8 cellular contexts compared by ENCODE assay signal in genomic region chr4:165874072-165874798, GRCh38.
DNase-seq lines count a peak whose midpoint lies in the region; ATAC-seq lines count a peak whose summit lies in the region.

No MANE protein-coding gene starts in this region.

- H3K4me3 Mint-ChIP-seq in stimulated activated naive CD8-positive, alpha-beta T cell treated with anti-CD3 and anti-CD28 coated beads, Interleukin-15, amount 100 ng/mL, for 72 hours = peak overlapping the region; percentile 45 to 55
- peak overlapping the region in 1 of 2 donors; percentile 66 for H3K4me3 Mint-ChIP-seq in stimulated activated naive B cell treated with anti-CD40 and anti-IgM and Interleukin-4, amounts not matched to agents 10 μg/mL and 1 μg/mL and 100 μg/mL, for 72 hours

- ATAC-seq in stimulated activated naive CD8-positive, alpha-beta T cell treated with anti-CD3 and anti-CD28 coated beads, Interleukin-15, amount 100 ng/mL, for 72 hours = no peak
- ATAC-seq in stimulated activated naive CD8-positive, alpha-beta T cell treated with anti-CD3 and anti-CD28 coated beads, Interleukin-15, Interleukin-2, amounts not matched to agents 100 U/mL and 50 U/mL, for 24 hours = no peak
- ATAC-seq in GM21786 (IDR thresholded peaks at IDR 0.05; ENCODE audit: unreplicated experiment) = no peak
- no peak for ATAC-seq in stimulated activated naive B cell treated with anti-CD40 and anti-IgM and Interleukin-4, amounts not matched to agents 10 μg/mL and 1 μg/mL and 100 μg/mL, for 72 hours (replicated peaks)
- no peak for ATAC-seq in HG02852 (IDR thresholded peaks at IDR 0.05; ENCODE audit: unreplicated experiment)

- DNase-seq in stimulated activated naive CD8-positive, alpha-beta T cell treated with anti-CD3 and anti-CD28 coated beads, Interleukin-15, amount 100 ng/mL, for 72 hours = no peak
- no peak for DNase-seq in stimulated activated naive CD8-positive, alpha-beta T cell treated with anti-CD3 and anti-CD28 coated beads, Interleukin-15, Interleukin-2, amounts not matched to agents 100 U/mL and 50 U/mL, for 24 hours
- no peak for DNase-seq in SIG-M5 (lab: John Stamatoyannopoulos, UW)
- DNase-seq in stimulated activated naive B cell treated with anti-CD40 and anti-IgM and Interleukin-4, amounts not matched to agents 10 μg/mL and 1 μg/mL and 100 μg/mL, for 72 hours = no peak

- H3K36me3 Mint-ChIP-seq in stimulated activated naive B cell treated with anti-CD40 and anti-IgM and Interleukin-4, amounts not matched to agents 10 μg/mL and 1 μg/mL and 100 μg/mL, for 72 hours = no peaks in the 10 kb centered on the region

- no peak overlapping the region for H3K27ac Mint-ChIP-seq in stimulated activated naive CD8-positive, alpha-beta T cell treated with anti-CD3 and anti-CD28 coated beads, Interleukin-15, amount 100 ng/mL, for 72 hours
- H3K27ac Mint-ChIP-seq in stimulated activated naive B cell treated with anti-CD40 and anti-IgM and Interleukin-4, amounts not matched to agents 10 μg/mL and 1 μg/mL and 100 μg/mL, for 72 hours = no peak overlapping the region

- H3K4me1 ChIP-seq in duodenal mucosa (ENCODE audit: control insufficient read depth in 1 of 2, insufficient read depth in 2 of 2, low read length in 2 of 2) (peaks cover 0 to 3% of the 10 kb centered on the region in 2 donors), muscle layer of duodenum (ENCODE audit: control insufficient read depth in 1 of 2, insufficient read depth in 2 of 2, low read length in 2 of 2) (peaks cover 0 to 20% of the 10 kb centered on the region in 2 donors)

- H3K4me3 ChIP-seq in duodenal mucosa (ENCODE audit: low read depth in 1 of 2, low read length in 2 of 2) (peak overlapping the region; percentile 63 to 67), muscle layer of duodenum (ENCODE audit: low read depth in 1 of 2, low read length in 2 of 2) (peak overlapping the region; percentile 59 to 81)

- peaks cover 0 to 14% of the 10 kb centered on the region in 2 donors for H3K27me3 ChIP-seq in duodenal mucosa (ENCODE audit: control insufficient read depth in 1 of 2, insufficient read depth in 2 of 2, low read length in 2 of 2)
- H3K27me3 ChIP-seq in muscle layer of duodenum (ENCODE audit: low read depth, low read length) = peaks cover 11% of the 10 kb centered on the region

- H3K9me3 ChIP-seq in duodenal mucosa (ENCODE audit: control insufficient read depth in 1 of 2, low read length in 2 of 2) (no peaks in the 10 kb centered on the region), muscle layer of duodenum (ENCODE audit: control insufficient read depth in 1 of 2, low read length in 2 of 2) (no peaks in the 10 kb centered on the region)

- H3K27me3 Mint-ChIP-seq in stimulated activated naive CD8-positive, alpha-beta T cell treated with anti-CD3 and anti-CD28 coated beads, Interleukin-15, amount 100 ng/mL, for 72 hours = peaks cover 61% of the 10 kb centered on the region
- H3K27me3 Mint-ChIP-seq in stimulated activated naive B cell treated with anti-CD40 and anti-IgM and Interleukin-4, amounts not matched to agents 10 μg/mL and 1 μg/mL and 100 μg/mL, for 72 hours = peaks cover 37 to 67% of the 10 kb centered on the region in 2 donors

- H3K27ac ChIP-seq in duodenal mucosa (ENCODE audit: low read depth, low read length) (no peak overlapping the region), muscle layer of duodenum (ENCODE audit: low read length) (no peak overlapping the region)

- H3K36me3 ChIP-seq in duodenal mucosa (ENCODE audit: control insufficient read depth in 1 of 2, insufficient read depth in 2 of 2, low read length in 2 of 2) (no peaks in the 10 kb centered on the region), muscle layer of duodenum (ENCODE audit: control insufficient read depth in 1 of 2, insufficient read depth in 2 of 2, low read length in 2 of 2) (no peaks in the 10 kb centered on the region)

- peaks cover 16% of the 10 kb centered on the region for H3K4me1 Mint-ChIP-seq in stimulated activated naive CD8-positive, alpha-beta T cell treated with anti-CD3 and anti-CD28 coated beads, Interleukin-15, amount 100 ng/mL, for 72 hours
- H3K4me1 Mint-ChIP-seq in stimulated activated naive B cell treated with anti-CD40 and anti-IgM and Interleukin-4, amounts not matched to agents 10 μg/mL and 1 μg/mL and 100 μg/mL, for 72 hours = peaks cover 5 to 21% of the 10 kb centered on the region in 2 donors

- no peaks in the 10 kb centered on the region for H3K9me3 Mint-ChIP-seq in stimulated activated naive CD8-positive, alpha-beta T cell treated with anti-CD3 and anti-CD28 coated beads, Interleukin-15, amount 100 ng/mL, for 72 hours
- H3K9me3 Mint-ChIP-seq in stimulated activated naive B cell treated with anti-CD40 and anti-IgM and Interleukin-4, amounts not matched to agents 10 μg/mL and 1 μg/mL and 100 μg/mL, for 72 hours = peaks cover 0 to 2% of the 10 kb centered on the region in 2 donors

- peak overlapping the region in 1 of 2 donors; percentile 29 for H3K9ac ChIP-seq in duodenal mucosa (ENCODE audit: low read depth in 1 of 2, low read length in 2 of 2)
